ENCODE assay signal across 2 cellular contexts in the genomic region with DNA sequence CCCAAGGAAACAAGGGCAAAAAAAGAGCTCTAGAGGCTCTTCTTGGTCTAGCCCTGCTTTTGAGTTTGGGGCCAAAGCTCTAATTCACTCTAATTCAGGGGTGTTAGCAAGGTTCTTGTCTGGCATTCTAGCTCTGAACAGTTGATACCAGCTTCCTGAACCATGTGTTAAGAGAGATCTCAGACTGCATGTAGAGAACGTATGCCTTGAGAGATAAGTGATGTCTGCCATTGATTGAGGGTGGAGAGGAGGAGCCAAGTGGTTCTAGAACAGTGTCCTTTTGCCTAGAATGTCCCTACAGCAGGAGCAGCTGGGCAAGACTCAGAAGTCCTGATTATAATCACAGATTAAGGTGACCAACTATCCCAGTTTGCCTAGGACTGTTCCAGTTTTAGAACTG.
TF ChIP-seq lines count a peak whose summit lies in the region.

No MANE protein-coding gene starts in this region.

TF ChIP-seq in A549, 52 proteins besides CTCF, POLR2A, EP300 and RAD21:
- no peak for TF ChIP-seq RARB (CRISPR knock-in tag; IDR thresholded peaks at IDR 0.05)
- TF ChIP-seq ZC3H11A (IDR thresholded peaks at IDR 0.05): no peak
- TF ChIP-seq JUN (IDR thresholded peaks at IDR 0.05): no peak
- no peak for TF ChIP-seq ZFP36 (IDR thresholded peaks at IDR 0.05; ENCODE audit: borderline replicate concordance, partially characterized antibody)
- TF ChIP-seq, protein P1, sequence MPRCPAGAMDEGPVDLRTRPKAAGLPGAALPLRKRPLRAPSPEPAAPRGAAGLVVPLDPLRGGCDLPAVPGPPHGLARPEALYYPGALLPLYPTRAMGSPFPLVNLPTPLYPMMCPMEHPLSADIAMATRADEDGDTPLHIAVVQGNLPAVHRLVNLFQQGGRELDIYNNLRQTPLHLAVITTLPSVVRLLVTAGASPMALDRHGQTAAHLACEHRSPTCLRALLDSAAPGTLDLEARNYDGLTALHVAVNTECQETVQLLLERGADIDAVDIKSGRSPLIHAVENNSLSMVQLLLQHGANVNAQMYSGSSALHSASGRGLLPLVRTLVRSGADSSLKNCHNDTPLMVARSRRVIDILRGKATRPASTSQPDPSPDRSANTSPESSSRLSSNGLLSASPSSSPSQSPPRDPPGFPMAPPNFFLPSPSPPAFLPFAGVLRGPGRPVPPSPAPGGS (IDR thresholded peaks at IDR 0.05): no peak
- TF ChIP-seq RNF2 (IDR thresholded peaks at IDR 0.05; ENCODE audit: borderline replicate concordance, low read depth): no peak
- no peak for TF ChIP-seq CHD2 (IDR thresholded peaks at IDR 0.05; ENCODE audit: low read length, partially characterized antibody)
- TF ChIP-seq GATA3 (IDR thresholded peaks at IDR 0.05; ENCODE audit: borderline replicate concordance): no peak
- no peak for TF ChIP-seq HOXB13 (CRISPR knock-in tag; IDR thresholded peaks at IDR 0.05; ENCODE audit: low read depth)
- no peak for TF ChIP-seq HOXA7 (CRISPR knock-in tag; IDR thresholded peaks at IDR 0.05)
- TF ChIP-seq CBX2 (IDR thresholded peaks at IDR 0.05; ENCODE audit: borderline replicate concordance, low read depth): no peak
- TF ChIP-seq MYC (IDR thresholded peaks at IDR 0.05; ENCODE audit: borderline replicate concordance, low read length): no peak
- TF ChIP-seq, protein P2, sequence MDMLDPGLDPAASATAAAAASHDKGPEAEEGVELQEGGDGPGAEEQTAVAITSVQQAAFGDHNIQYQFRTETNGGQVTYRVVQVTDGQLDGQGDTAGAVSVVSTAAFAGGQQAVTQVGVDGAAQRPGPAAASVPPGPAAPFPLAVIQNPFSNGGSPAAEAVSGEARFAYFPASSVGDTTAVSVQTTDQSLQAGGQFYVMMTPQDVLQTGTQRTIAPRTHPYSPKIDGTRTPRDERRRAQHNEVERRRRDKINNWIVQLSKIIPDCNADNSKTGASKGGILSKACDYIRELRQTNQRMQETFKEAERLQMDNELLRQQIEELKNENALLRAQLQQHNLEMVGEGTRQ (IDR thresholded peaks at IDR 0.05): no peak
- no peak for TF ChIP-seq ATOH8 (CRISPR knock-in tag; IDR thresholded peaks at IDR 0.05; ENCODE audit: low read depth)
- TF ChIP-seq JUNB (IDR thresholded peaks at IDR 0.05): no peak
- no peak for TF ChIP-seq TFCP2L1 (CRISPR knock-in tag; IDR thresholded peaks at IDR 0.05)
- TF ChIP-seq KDM1A (IDR thresholded peaks at IDR 0.05; ENCODE audit: low read depth): no peak

TF ChIP-seq in K562, 482 proteins besides CTCF, POLR2A, EP300 and RAD21:
- TF ChIP-seq TEAD4 (IDR thresholded peaks at IDR 0.05; ENCODE audit: low read length) (peak; percentile 76), TEAD4 (CRISPR knock-in tag; IDR thresholded peaks at IDR 0.05; ENCODE audit: borderline replicate concordance) (no peak), ZNF436 (CRISPR knock-in tag; IDR thresholded peaks at IDR 0.05) (no peak), CBFA2T2 (conservative IDR thresholded peaks at IDR 0.05) (peak; percentile 60), CREB3L1 (IDR thresholded peaks at IDR 0.05; ENCODE audit: borderline replicate concordance, low read depth) (peak; percentile 37; the same call in 1 of the 2 replicates), SMAD4 (CRISPR knock-in tag; conservative IDR thresholded peaks at IDR 0.05) (peak; percentile 88), ARID1B (IDR thresholded peaks at IDR 0.05) (peak; percentile 71), STAG1 (CRISPR knock-in tag; IDR thresholded peaks at IDR 0.05; ENCODE audit: borderline replicate concordance) (no peak), HLTF (IDR thresholded peaks at IDR 0.05) (no peak), CBFA2T3 (IDR thresholded peaks at IDR 0.05) (peak; percentile 76), NCOR1 (IDR thresholded peaks at IDR 0.05) (0 out of 2 replicates have a peak, but pooled peaks have one; percentile 46), ELF2 (CRISPR knock-in tag; IDR thresholded peaks at IDR 0.05) (no peak), BCOR (IDR thresholded peaks at IDR 0.05) (no peak), TCF3 (CRISPR knock-in tag; IDR thresholded peaks at IDR 0.05) (peak; percentile 58), SMARCA4 (IDR thresholded peaks at IDR 0.05) (0 out of 2 replicates have a peak, but pooled peaks have one; percentile 23), TGIF2 (CRISPR knock-in tag; IDR thresholded peaks at IDR 0.05) (no peak), TAL1 (IDR thresholded peaks at IDR 0.05) (peak; percentile 63)
- TF ChIP-seq, protein P3, sequence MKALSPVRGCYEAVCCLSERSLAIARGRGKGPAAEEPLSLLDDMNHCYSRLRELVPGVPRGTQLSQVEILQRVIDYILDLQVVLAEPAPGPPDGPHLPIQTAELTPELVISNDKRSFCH (CRISPR knock-in tag; IDR thresholded peaks at IDR 0.05): no peak
- TF ChIP-seq, protein P3 (tag; IDR thresholded peaks at IDR 0.05): no peak
- TF ChIP-seq, protein P2 (CRISPR knock-in tag; IDR thresholded peaks at IDR 0.05): no peak
